In genomic region chr7:39198556-39198955, GRCh38 we compare ENCODE assay signal across 38 cellular contexts.
"Had no signal": no experiment of that assay in that cellular context is flagged by ENCODE, and none has a peak within 500 bp of the region (broad histone marks: within the 10 kb centered on the region; RNA-seq: fewer than 3 reads in every experiment).

No MANE protein-coding gene starts in this region.

- H3K27me3 Mint-ChIP-seq: activated CD4-positive, alpha-beta memory T cell treated with anti-CD3 and anti-CD28 coated beads, Interleukin-2, amount 10 ng/mL, durations not matched to agents 7 days and 5 days; activated CD4-positive, alpha-beta T cell treated with anti-CD3 and anti-CD28 coated beads for 36 hours; activated CD4-positive, alpha-beta T cell treated with anti-CD3 and anti-CD28 coated beads, Interleukin-2, amount 10 ng/mL, durations not matched to agents 7 days and 5 days; activated CD8-positive, alpha-beta memory T cell treated with anti-CD3 and anti-CD28 coated beads, Interleukin-2, amount 10 ng/mL, durations not matched to agents 7 days and 5 days; activated naive CD4-positive, alpha-beta T cell treated with anti-CD3 and anti-CD28 coated beads, Interleukin-2, amount 10 ng/mL, durations not matched to agents 7 days and 5 days; activated naive CD4-positive, alpha-beta T cell treated with anti-CD3 and anti-CD28 coated beads, Interleukin-2, amount 50 U/mL, for 24 hours; activated naive CD8-positive, alpha-beta T cell; activated naive CD8-positive, alpha-beta T cell treated with anti-CD3 and anti-CD28 coated beads, Interleukin-2, amount 10 ng/mL, durations not matched to agents 7 days and 5 days; activated naive CD8-positive, alpha-beta T cell treated with anti-CD3 and anti-CD28 coated beads, Interleukin-2, amount 50 U/mL, for 24 hours; activated T-cell treated with anti-CD3 and anti-CD28 coated beads, Interleukin-2, amount 50 U/mL, for 24 hours; central memory CD8-positive, alpha-beta T cell had no signal

- H3K27ac ChIP-seq: ascending aorta, cardiac muscle cell had no signal

- DNase-seq: activated CD4-positive, alpha-beta memory T cell treated with anti-CD3 and anti-CD28 coated beads, Interleukin-2, amount 10 ng/mL, durations not matched to agents 7 days and 5 days; activated CD4-positive, alpha-beta T cell treated with anti-CD3 and anti-CD28 coated beads for 1 hour; activated CD4-positive, alpha-beta T cell treated with anti-CD3 and anti-CD28 coated beads for 36 hours; activated CD4-positive, alpha-beta T cell treated with anti-CD3 and anti-CD28 coated beads for 48 hours; activated CD4-positive, alpha-beta T cell treated with anti-CD3 and anti-CD28 coated beads, Interleukin-2, amount 10 ng/mL, durations not matched to agents 7 days and 5 days; activated CD4-positive, alpha-beta T cell treated with anti-CD3 and anti-CD28 coated beads, Interleukin-2, amount 50 U/mL, for 48 hours; activated CD4-positive, CD25-positive, alpha-beta regulatory T cell; activated CD8-positive, alpha-beta memory T cell treated with anti-CD3 and anti-CD28 coated beads for 24 hours; activated CD8-positive, alpha-beta memory T cell treated with anti-CD3 and anti-CD28 coated beads, Interleukin-2, amount 10 ng/mL, durations not matched to agents 7 days and 5 days; activated CD8-positive, alpha-beta memory T cell treated with anti-CD3 and anti-CD28 coated beads, Interleukin-2, amount 50 U/mL, for 48 hours; activated CD8-positive, alpha-beta T cell treated with anti-CD3 and anti-CD28 coated beads, Interleukin-2, amount 10 ng/mL, durations not matched to agents 7 days and 5 days; activated effector memory CD4-positive, alpha-beta T cell treated with Interleukin-2 at 50 U/mL for 16 hours; activated gamma-delta T cell; activated naive CD4-positive, alpha-beta T cell treated with anti-CD3 and anti-CD28 coated beads, Interleukin-2, amount 10 ng/mL, durations not matched to agents 7 days and 5 days; activated naive CD4-positive, alpha-beta T cell treated with Interleukin-2 at 50 U/mL for 16 hours; activated naive CD8-positive, alpha-beta T cell treated with anti-CD3 and anti-CD28 coated beads, Interleukin-2, amount 10 ng/mL, durations not matched to agents 7 days and 5 days; activated naive CD8-positive, alpha-beta T cell treated with anti-CD3 and anti-CD28 coated beads, Interleukin-2, amount 50 U/mL, for 24 hours; activated T-cell treated with anti-CD3 and anti-CD28 coated beads, Interleukin-2, amount 50 U/mL, for 24 hours; activated T-cell treated with anti-CD3 and anti-CD28 coated beads, Interleukin-2, amount 50 U/mL, for 48 hours; amygdala; anterior cingulate cortex; caudate nucleus; cerebellar nuclear complex; T-helper 1 cell; T-helper 2 cell; T-helper 9 cell; WERI-Rb-1 had no signal

- ATAC-seq: activated CD4-positive, alpha-beta T cell treated with anti-CD3 and anti-CD28 coated beads for 36 hours; activated CD4-positive, CD25-positive, alpha-beta regulatory T cell treated with anti-CD3 and anti-CD28 coated beads, Interleukin-2, amount 50 U/mL, for 24 hours; activated CD8-positive, alpha-beta memory T cell treated with anti-CD3 and anti-CD28 coated beads, Interleukin-2, amount 10 ng/mL, durations not matched to agents 7 days and 5 days; activated CD8-positive, alpha-beta T cell treated with anti-CD3 and anti-CD28 coated beads, Interleukin-2, amount 10 ng/mL, durations not matched to agents 7 days and 5 days; activated naive CD8-positive, alpha-beta T cell treated with anti-CD3 and anti-CD28 coated beads, Interleukin-2, amount 50 U/mL, for 24 hours; WTC11 had no signal

- H3K4me3 Mint-ChIP-seq: activated CD4-positive, alpha-beta memory T cell treated with anti-CD3 and anti-CD28 coated beads, Interleukin-2, amount 10 ng/mL, durations not matched to agents 7 days and 5 days; activated CD4-positive, alpha-beta T cell treated with anti-CD3 and anti-CD28 coated beads for 36 hours; activated CD4-positive, alpha-beta T cell treated with anti-CD3 and anti-CD28 coated beads, Interleukin-2, amount 10 ng/mL, durations not matched to agents 7 days and 5 days; activated CD8-positive, alpha-beta memory T cell treated with anti-CD3 and anti-CD28 coated beads, Interleukin-2, amount 10 ng/mL, durations not matched to agents 7 days and 5 days; activated CD8-positive, alpha-beta T cell treated with anti-CD3 and anti-CD28 coated beads, Interleukin-2, amount 10 ng/mL, durations not matched to agents 7 days and 5 days; activated naive CD4-positive, alpha-beta T cell treated with anti-CD3 and anti-CD28 coated beads, Interleukin-2, amount 10 ng/mL, durations not matched to agents 7 days and 5 days; activated naive CD4-positive, alpha-beta T cell treated with anti-CD3 and anti-CD28 coated beads, Interleukin-2, amount 50 U/mL, for 24 hours; activated naive CD8-positive, alpha-beta T cell; activated naive CD8-positive, alpha-beta T cell treated with anti-CD3 and anti-CD28 coated beads, Interleukin-2, amount 10 ng/mL, durations not matched to agents 7 days and 5 days; activated naive CD8-positive, alpha-beta T cell treated with anti-CD3 and anti-CD28 coated beads, Interleukin-2, amount 50 U/mL, for 24 hours; activated T-cell treated with anti-CD3 and anti-CD28 coated beads, Interleukin-2, amount 50 U/mL, for 24 hours; brain; central memory CD8-positive, alpha-beta T cell; T-helper 1 cell treated with Interleukin-12 subunit alpha and Interleukin-12 subunit beta and Interleukin-4 antibody, amounts not matched to agents 30 μg/mL and 1 μg/mL, for 36 hours; T-helper 2 cell treated with Interferon-gamma antibody and Interleukin-4, amounts not matched to agents 5 μg/mL and 100 μg/mL, for 36 hours; WTC11 had no signal

- H3K9me3 ChIP-seq: ascending aorta had no signal

- H3K36me3 ChIP-seq: ascending aorta, cardiac muscle cell, WERI-Rb-1 had no signal

- H3K4me1 ChIP-seq: ascending aorta had no signal

- H3K4me1 Mint-ChIP-seq: activated CD4-positive, alpha-beta memory T cell treated with anti-CD3 and anti-CD28 coated beads, Interleukin-2, amount 10 ng/mL, durations not matched to agents 7 days and 5 days; activated CD4-positive, alpha-beta T cell treated with anti-CD3 and anti-CD28 coated beads for 36 hours; activated CD4-positive, alpha-beta T cell treated with anti-CD3 and anti-CD28 coated beads, Interleukin-2, amount 10 ng/mL, durations not matched to agents 7 days and 5 days; activated CD8-positive, alpha-beta memory T cell treated with anti-CD3 and anti-CD28 coated beads, Interleukin-2, amount 10 ng/mL, durations not matched to agents 7 days and 5 days; activated naive CD4-positive, alpha-beta T cell treated with anti-CD3 and anti-CD28 coated beads, Interleukin-2, amount 10 ng/mL, durations not matched to agents 7 days and 5 days; activated naive CD4-positive, alpha-beta T cell treated with anti-CD3 and anti-CD28 coated beads, Interleukin-2, amount 50 U/mL, for 24 hours; activated naive CD8-positive, alpha-beta T cell treated with anti-CD3 and anti-CD28 coated beads, Interleukin-2, amount 10 ng/mL, durations not matched to agents 7 days and 5 days; activated naive CD8-positive, alpha-beta T cell treated with anti-CD3 and anti-CD28 coated beads, Interleukin-2, amount 50 U/mL, for 24 hours; central memory CD8-positive, alpha-beta T cell had no signal

- H3K27me3 ChIP-seq: ascending aorta, cardiac muscle cell had no signal

- H3K27ac Mint-ChIP-seq: activated CD4-positive, alpha-beta memory T cell treated with anti-CD3 and anti-CD28 coated beads, Interleukin-2, amount 10 ng/mL, durations not matched to agents 7 days and 5 days; activated CD4-positive, alpha-beta T cell treated with anti-CD3 and anti-CD28 coated beads for 36 hours; activated CD4-positive, alpha-beta T cell treated with anti-CD3 and anti-CD28 coated beads, Interleukin-2, amount 10 ng/mL, durations not matched to agents 7 days and 5 days; activated CD8-positive, alpha-beta memory T cell treated with anti-CD3 and anti-CD28 coated beads, Interleukin-2, amount 10 ng/mL, durations not matched to agents 7 days and 5 days; activated CD8-positive, alpha-beta T cell treated with anti-CD3 and anti-CD28 coated beads, Interleukin-2, amount 10 ng/mL, durations not matched to agents 7 days and 5 days; activated naive CD4-positive, alpha-beta T cell treated with anti-CD3 and anti-CD28 coated beads, Interleukin-2, amount 10 ng/mL, durations not matched to agents 7 days and 5 days; activated naive CD4-positive, alpha-beta T cell treated with anti-CD3 and anti-CD28 coated beads, Interleukin-2, amount 50 U/mL, for 24 hours; activated naive CD8-positive, alpha-beta T cell; activated naive CD8-positive, alpha-beta T cell treated with anti-CD3 and anti-CD28 coated beads, Interleukin-2, amount 10 ng/mL, durations not matched to agents 7 days and 5 days; activated naive CD8-positive, alpha-beta T cell treated with anti-CD3 and anti-CD28 coated beads, Interleukin-2, amount 50 U/mL, for 24 hours; activated T-cell treated with anti-CD3 and anti-CD28 coated beads, Interleukin-2, amount 50 U/mL, for 24 hours; activated T-helper 2 cell treated with anti-CD3 and anti-CD28 coated beads, Interferon-gamma antibody, Interleukin-2, Interleukin-4, amounts not matched to agents 10 μg/mL and 5 μg/mL and 100 μg/mL, durations not matched to agents 14 hours and 24 hours and 36 hours; brain; T-helper 1 cell treated with Interleukin-12 subunit alpha and Interleukin-12 subunit beta and Interleukin-4 antibody, amounts not matched to agents 30 μg/mL and 1 μg/mL, for 36 hours; T-helper 2 cell treated with Interferon-gamma antibody and Interleukin-4, amounts not matched to agents 5 μg/mL and 100 μg/mL, for 36 hours; WTC11 had no signal

- H3K36me3 Mint-ChIP-seq: activated CD8-positive, alpha-beta memory T cell treated with anti-CD3 and anti-CD28 coated beads, Interleukin-2, amount 10 ng/mL, durations not matched to agents 7 days and 5 days; activated naive CD4-positive, alpha-beta T cell treated with anti-CD3 and anti-CD28 coated beads, Interleukin-2, amount 10 ng/mL, durations not matched to agents 7 days and 5 days; activated naive CD4-positive, alpha-beta T cell treated with anti-CD3 and anti-CD28 coated beads, Interleukin-2, amount 50 U/mL, for 24 hours; activated naive CD8-positive, alpha-beta T cell; activated naive CD8-positive, alpha-beta T cell treated with anti-CD3 and anti-CD28 coated beads, Interleukin-2, amount 10 ng/mL, durations not matched to agents 7 days and 5 days; brain had no signal

- H3K9me3 Mint-ChIP-seq: activated CD4-positive, alpha-beta memory T cell treated with anti-CD3 and anti-CD28 coated beads, Interleukin-2, amount 10 ng/mL, durations not matched to agents 7 days and 5 days; activated CD4-positive, alpha-beta T cell treated with anti-CD3 and anti-CD28 coated beads, Interleukin-2, amount 10 ng/mL, durations not matched to agents 7 days and 5 days; activated naive CD4-positive, alpha-beta T cell treated with anti-CD3 and anti-CD28 coated beads, Interleukin-2, amount 10 ng/mL, durations not matched to agents 7 days and 5 days; activated naive CD4-positive, alpha-beta T cell treated with anti-CD3 and anti-CD28 coated beads, Interleukin-2, amount 50 U/mL, for 24 hours; activated naive CD8-positive, alpha-beta T cell treated with anti-CD3 and anti-CD28 coated beads, Interleukin-2, amount 10 ng/mL, durations not matched to agents 7 days and 5 days; activated naive CD8-positive, alpha-beta T cell treated with anti-CD3 and anti-CD28 coated beads, Interleukin-2, amount 50 U/mL, for 24 hours; activated T-cell treated with anti-CD3 and anti-CD28 coated beads, Interleukin-2, amount 50 U/mL, for 24 hours; activated T-helper 2 cell treated with anti-CD3 and anti-CD28 coated beads, Interferon-gamma antibody, Interleukin-2, Interleukin-4, amounts not matched to agents 10 μg/mL and 5 μg/mL and 100 μg/mL, durations not matched to agents 14 hours and 24 hours and 36 hours; brain; central memory CD8-positive, alpha-beta T cell; T-helper 1 cell treated with Interleukin-12 subunit alpha and Interleukin-12 subunit beta and Interleukin-4 antibody, amounts not matched to agents 30 μg/mL and 1 μg/mL, for 36 hours; T-helper 2 cell treated with Interferon-gamma antibody and Interleukin-4, amounts not matched to agents 5 μg/mL and 100 μg/mL, for 36 hours had no signal

- H3K4me3 ChIP-seq: ascending aorta, cardiac muscle cell had no signal
